Comparison of ENCODE assay signal across 1 cellular context in genomic region chr12:130627175-130627574, GRCh38.
TF ChIP-seq lines count a peak whose summit lies in the region.

No MANE protein-coding gene starts in this region.

TF ChIP-seq in GM12878, 131 proteins besides CTCF, POLR2A, EP300 and RAD21 (continued from another document):
- TF ChIP-seq ZBTB4 (CRISPR knock-in tag; IDR thresholded peaks at IDR 0.05) = no peak
- TF ChIP-seq ZNF24 (IDR thresholded peaks at IDR 0.05) = no peak
- no peak for TF ChIP-seq NKRF (conservative IDR thresholded peaks at IDR 0.05)
- no peak for TF ChIP-seq ZZZ3 (IDR thresholded peaks at IDR 0.05; ENCODE audit: control insufficient read depth, insufficient read length, low read depth)
- no peak for TF ChIP-seq SRF (IDR thresholded peaks at IDR 0.05; ENCODE audit: low read depth in 2 of 2, low read length in 2 of 2)
- no peak for TF ChIP-seq KLF5 (IDR thresholded peaks at IDR 0.05; ENCODE audit: partially characterized antibody)
- no peak for TF ChIP-seq BCL3 (IDR thresholded peaks at IDR 0.05; ENCODE audit: borderline replicate concordance, insufficient read depth, low read depth, low read length, poor library complexity, severe bottlenecking)
- no peak for TF ChIP-seq NFXL1 (IDR thresholded peaks at IDR 0.05; ENCODE audit: borderline replicate concordance)
- no peak for TF ChIP-seq EGR1 (IDR thresholded peaks at IDR 0.05; ENCODE audit: borderline replicate concordance in 1 of 2, low read depth in 2 of 2, low read length in 2 of 2)
- no peak for TF ChIP-seq SREBF1 (IDR thresholded peaks at IDR 0.05; ENCODE audit: low read length)
- TF ChIP-seq CUX1 (IDR thresholded peaks at IDR 0.05; ENCODE audit: insufficient replicate concordance, low read depth, low read length) = no peak
- no peak for TF ChIP-seq FOS (IDR thresholded peaks at IDR 0.05; ENCODE audit: borderline replicate concordance, extremely low read depth, insufficient read length)
